25 cellular contexts compared by ENCODE assay signal in genomic region chr12:133108150-133108549, GRCh38.
"Had no signal": no experiment of that assay in that cellular context is flagged by ENCODE, and none has a peak within 500 bp of the region (broad histone marks: within the 10 kb centered on the region; RNA-seq: fewer than 3 reads in every experiment).

No MANE protein-coding gene starts in this region.

- H3K4me1 ChIP-seq: body of pancreas had no signal

- ATAC-seq: activated CD4-positive, CD25-positive, alpha-beta regulatory T cell treated with anti-CD3 and anti-CD28 coated beads, Interleukin-2, amount 50 U/mL, for 24 hours; activated CD8-positive, alpha-beta T cell treated with anti-CD3 and anti-CD28 coated beads for 36 hours; body of pancreas; Panc1; Right ventricle myocardium inferior had no signal

- DNase-seq: activated CD4-positive, alpha-beta T cell treated with anti-CD3 and anti-CD28 coated beads for 4 hours; activated CD8-positive, alpha-beta memory T cell treated with anti-CD3 and anti-CD28 coated beads, Interleukin-2, amount 50 U/mL, for 4 hours; activated CD8-positive, alpha-beta T cell treated with anti-CD3 and anti-CD28 coated beads for 36 hours; activated naive CD4-positive, alpha-beta T cell treated with anti-CD3 and anti-CD28 coated beads, Interleukin-2, amount 50 U/mL, for 16 hours; activated naive CD8-positive, alpha-beta T cell treated with anti-CD3 and anti-CD28 coated beads, Interleukin-2, amount 10 ng/mL, durations not matched to agents 7 days and 5 days; aorta; body of pancreas; Karpas-422; MM.1S; NCI-H1105; NCI-H1436; NCI-H187; NCI-H2081; NCI-H510A treated with DMSO at 0.1 percent for 48 hours; NCI-H69; NK-92 treated with Interleukin-12 subunit alpha and Interleukin-12 subunit beta, amount 100 ng/mL, for 24 hours; OCI-M1; RPMI8226; SW 1271 had no signal

- H3K27me3 Mint-ChIP-seq: activated CD8-positive, alpha-beta T cell treated with anti-CD3 and anti-CD28 coated beads for 36 hours; activated naive CD8-positive, alpha-beta T cell treated with anti-CD3 and anti-CD28 coated beads, Interleukin-2, amount 10 ng/mL, durations not matched to agents 7 days and 5 days had no signal

- H3K4me3 Mint-ChIP-seq: activated CD8-positive, alpha-beta T cell treated with anti-CD3 and anti-CD28 coated beads for 36 hours; activated naive CD8-positive, alpha-beta T cell treated with anti-CD3 and anti-CD28 coated beads, Interleukin-2, amount 10 ng/mL, durations not matched to agents 7 days and 5 days; T-helper 1 cell treated with Interleukin-12 subunit alpha and Interleukin-12 subunit beta and Interleukin-4 antibody, amounts not matched to agents 30 μg/mL and 1 μg/mL, for 36 hours had no signal

- H3K27ac ChIP-seq: body of pancreas, SK-N-MC had no signal

- H3K4me3 ChIP-seq: body of pancreas, SK-N-MC had no signal

- H3K4me1 Mint-ChIP-seq: activated naive CD8-positive, alpha-beta T cell treated with anti-CD3 and anti-CD28 coated beads, Interleukin-2, amount 10 ng/mL, durations not matched to agents 7 days and 5 days had no signal

- H3K27ac Mint-ChIP-seq: activated CD8-positive, alpha-beta T cell treated with anti-CD3 and anti-CD28 coated beads for 36 hours; activated naive CD8-positive, alpha-beta T cell treated with anti-CD3 and anti-CD28 coated beads, Interleukin-2, amount 10 ng/mL, durations not matched to agents 7 days and 5 days; T-helper 1 cell treated with Interleukin-12 subunit alpha and Interleukin-12 subunit beta and Interleukin-4 antibody, amounts not matched to agents 30 μg/mL and 1 μg/mL, for 36 hours had no signal

- FAIRE-seq: bronchial epithelial cell had no signal

- H3K27me3 ChIP-seq: body of pancreas had no signal
